In genomic region chr6:153511896-153512496, GRCh38 we compare ENCODE assay signal across 8 cellular contexts.
DNase-seq lines count a peak whose midpoint lies in the region; ATAC-seq and TF ChIP-seq lines count a peak whose summit lies in the region.

No MANE protein-coding gene starts in this region.

- peak; percentile 4 for DNase-seq in COLO668 (lab: John Stamatoyannopoulos, UW; ENCODE audit: unreplicated experiment)
- peak; percentile 25 for DNase-seq in NOMO-1 treated with dmso at 0.1 percent for 144 hours (lab: John Stamatoyannopoulos, UW; ENCODE audit: unreplicated experiment)
- DNase-seq in choroid plexus epithelial cell (ENCODE audit: low read depth) = peak; percentile 59
- peak; percentile 26 to 39 for DNase-seq in lung microvascular endothelial cell (ENCODE audit: low read depth in 2 of 2)
- DNase-seq in T-helper 17 cell = no peak
- DNase-seq in stimulated activated naive CD8-positive, alpha-beta T cell treated with anti-CD3 and anti-CD28 coated beads, Interleukin-15, Interleukin-2, amounts not matched to agents 100 U/mL and 50 U/mL, for 24 hours = no peak

- no peaks in the 10 kb centered on the region for H3K9me3 ChIP-seq in T-helper 17 cell (ENCODE audit: control insufficient read depth, low read length, poor library complexity, severe bottlenecking)

- no peak overlapping the region for H3K27ac Mint-ChIP-seq in T-helper 17 cell

- ATAC-seq in GM19025 (IDR thresholded peaks at IDR 0.05; ENCODE audit: low read depth, unreplicated experiment) (peak; percentile 63), HG03095 (IDR thresholded peaks at IDR 0.05; ENCODE audit: unreplicated experiment) (peak; percentile 83), T-helper 17 cell (no peak)
- no peak for ATAC-seq in stimulated activated naive CD8-positive, alpha-beta T cell treated with anti-CD3 and anti-CD28 coated beads, Interleukin-15, Interleukin-2, amounts not matched to agents 100 U/mL and 50 U/mL, for 24 hours

- H3K36me3 Mint-ChIP-seq in T-helper 17 cell (ENCODE audit: low read depth) = no peaks in the 10 kb centered on the region

- H3K4me3 ChIP-seq in choroid plexus epithelial cell (ENCODE audit: low read depth, low read length) = no peak overlapping the region

- H3K4me1 Mint-ChIP-seq in T-helper 17 cell = peaks cover 4% of the 10 kb centered on the region

- no peak overlapping the region for H3K4me3 Mint-ChIP-seq in T-helper 17 cell

- TF ChIP-seq CTCF in choroid plexus epithelial cell (conservative IDR thresholded peaks at IDR 0.05; ENCODE audit: low read depth, low read length) = peak; percentile 83

- no peaks in the 10 kb centered on the region for H3K27me3 Mint-ChIP-seq in T-helper 17 cell

Comparison
In these comparisons a context has a peak if more than half of its experiments do, and no peak if none do; other contexts are left out.
1. DNase-seq: peak in COLO668 (single experiment), NOMO-1 treated with dmso at 0.1 percent for 144 hours (single experiment), choroid plexus epithelial cell (single experiment) and lung microvascular endothelial cell (2 of 2); none in T-helper 17 cell (0 of 3) and stimulated activated naive CD8-positive, alpha-beta T cell treated with anti-CD3 and anti-CD28 coated beads, Interleukin-15, Interleukin-2, amounts not matched to agents 100 U/mL and 50 U/mL, for 24 hours (single experiment).
2. ATAC-seq: peak in GM19025 (single experiment) and HG03095 (single experiment); none in T-helper 17 cell (single experiment) and stimulated activated naive CD8-positive, alpha-beta T cell treated with anti-CD3 and anti-CD28 coated beads, Interleukin-15, Interleukin-2, amounts not matched to agents 100 U/mL and 50 U/mL, for 24 hours (single experiment).